In the genomic region with DNA sequence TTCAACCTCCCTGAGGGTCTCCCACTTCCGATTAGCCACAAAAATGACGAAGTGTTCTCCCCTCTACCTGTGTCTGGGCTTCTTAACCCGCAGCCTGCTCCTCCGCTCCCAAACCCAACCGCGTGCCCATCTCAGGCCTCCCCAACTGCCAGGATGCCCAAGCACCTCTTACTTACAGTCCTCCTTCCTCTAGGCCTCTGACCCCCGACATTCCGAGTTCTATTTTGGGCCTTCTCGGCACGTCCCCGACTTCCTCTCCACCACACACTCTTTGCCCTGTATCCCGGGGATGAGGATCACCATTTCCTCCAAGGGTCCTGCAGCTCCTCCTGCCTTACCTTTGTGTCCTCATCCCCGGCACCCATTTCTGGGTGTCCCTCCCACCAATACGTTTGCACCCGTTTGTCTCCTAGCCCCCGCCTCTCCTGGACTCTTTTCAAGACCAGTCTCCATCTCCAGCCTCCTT, we compare ENCODE assay signal across 8 cellular contexts. TPM values are rescaled to one million over a fixed set of nuclear protein-coding genes. Genes with fewer than 3 reads are reported as not detected.
DNase-seq lines count a peak whose midpoint lies in the region; ATAC-seq and TF ChIP-seq lines count a peak whose summit lies in the region.

No MANE protein-coding gene starts in this region.

- ATAC-seq in central memory CD8-positive, alpha-beta T cell (replicated peaks; ENCODE audit: extremely low read depth, poor library complexity, severe bottlenecking): no peak
- ATAC-seq in naive B cell (ENCODE audit: low read depth in 2 of 2) (no peak), foreskin keratinocyte (no peak), HG02798 (IDR thresholded peaks at IDR 0.05; ENCODE audit: poor library complexity, unreplicated experiment) (no peak)

- H3K27ac Mint-ChIP-seq in central memory CD8-positive, alpha-beta T cell (ENCODE audit: low read depth): peak overlapping the region; percentile 82
- H3K27ac Mint-ChIP-seq in naive B cell: peak overlapping the region; percentile 65 to 98 (median 94)

- no peak for DNase-seq in GM06990 (ENCODE audit: extremely low read depth, insufficient read length)
- peak; percentile 86 for DNase-seq in NCI-H1092 treated with DMSO at 0.1 percent for 48 hours (lab: John Stamatoyannopoulos, UW)
- DNase-seq in central memory CD8-positive, alpha-beta T cell (ENCODE audit: low spot score in 2 of 2): peak in 1 of 2 donors; percentile 40
- DNase-seq in naive B cell: no peak
- DNase-seq in NCI-H1436 treated with DMSO at 0.1 percent for 48 hours (lab: John Stamatoyannopoulos, UW): no peak
- no peak for DNase-seq in foreskin keratinocyte
- DNase-seq in GF-D8 (lab: John Stamatoyannopoulos, UW): no peak

- peaks cover 54% of the 10 kb centered on the region for H3K36me3 Mint-ChIP-seq in central memory CD8-positive, alpha-beta T cell (ENCODE audit: insufficient read depth)
- peaks cover 0 to 15% of the 10 kb centered on the region in 2 donors for H3K36me3 Mint-ChIP-seq in naive B cell

- TF ChIP-seq CTCF in GM06990 (IDR thresholded peaks at IDR 0.05; ENCODE audit: insufficient read depth, low read length, poor library complexity, severe bottlenecking) (no peak), foreskin keratinocyte (conservative IDR thresholded peaks at IDR 0.05) (no peak)

- H3K4me3 Mint-ChIP-seq in central memory CD8-positive, alpha-beta T cell: peak overlapping the region; percentile 88
- H3K4me3 Mint-ChIP-seq in naive B cell: peak overlapping the region; percentile 91 to 99 (median 96)

- no peaks in the 10 kb centered on the region for H3K4me1 ChIP-seq in foreskin keratinocyte

- peaks cover 38% of the 10 kb centered on the region for H3K36me3 ChIP-seq in GM06990 (ENCODE audit: control insufficient read depth, insufficient read depth, low read length)

- H3K27me3 ChIP-seq in GM06990 (replicated peaks; ENCODE audit: control insufficient read depth, insufficient read depth, low read length): no peaks in the 10 kb centered on the region
- H3K27me3 ChIP-seq in foreskin keratinocyte: no peaks in the 10 kb centered on the region

- no peaks in the 10 kb centered on the region for H3K27me3 Mint-ChIP-seq in central memory CD8-positive, alpha-beta T cell
- H3K27me3 Mint-ChIP-seq in naive B cell: no peaks in the 10 kb centered on the region

- no peaks in the 10 kb centered on the region for H3K9me3 Mint-ChIP-seq in central memory CD8-positive, alpha-beta T cell
- H3K9me3 Mint-ChIP-seq in naive B cell: no peaks in the 10 kb centered on the region

- peak overlapping the region; percentile 97 for H3K4me3 ChIP-seq in GM06990 (replicated peaks; ENCODE audit: low read depth, low read length)

- peaks cover 56% of the 10 kb centered on the region for H3K4me1 Mint-ChIP-seq in central memory CD8-positive, alpha-beta T cell
- H3K4me1 Mint-ChIP-seq in naive B cell: peaks cover 39 to 54% (median 49%) of the 10 kb centered on the region in 3 donors

- H3K27ac ChIP-seq in foreskin keratinocyte: no peak overlapping the region

RNA-seq across cellular contexts. Expression of a gene that starts 0.4 kb away (rescaled TPM):
- polyA plus RNA-seq in naive B cell (ENCODE audit: low read depth in 6 of 6) (10 to 100 TPM in 5 of 6 donors, 1 to 10 TPM in 1; 3.2 to 32.0 (median 22.8) TPM), foreskin keratinocyte (44.5 and 50.1 TPM in 2 replicates)
- total RNA-seq in foreskin keratinocyte: 51.0 and 59.8 TPM in 2 replicates

RNA-seq across cellular contexts. Expression of a gene that starts 1.9 kb away (rescaled TPM):
- 1,000 to 10,000 TPM; 1,822 to 2,570 (median 2,214) TPM for polyA plus RNA-seq in naive B cell (ENCODE audit: low read depth in 6 of 6)
- total RNA-seq in foreskin keratinocyte: 1,336 TPM in 2 replicates
- 2,195 and 2,324 TPM in 2 replicates for polyA plus RNA-seq in foreskin keratinocyte

RNA-seq across cellular contexts. Expression of a gene that starts 12.8 kb away (rescaled TPM):
- polyA plus RNA-seq in naive B cell (ENCODE audit: low read depth in 6 of 6) (1 to 10 TPM in 2 of 6 donors, under 1 TPM in 1, not detected in 3; 0.29 to 1.5 (median 1.1) TPM), foreskin keratinocyte (15.8 and 19.4 TPM in 2 replicates)
- total RNA-seq in foreskin keratinocyte: 12.3 and 16.4 TPM in 2 replicates

RNA-seq across cellular contexts. Expression of a gene that starts 19.8 kb away (rescaled TPM):
- 1 to 10 TPM in 5 of 6 donors, under 1 TPM in 1; 0.68 to 7.2 (median 3.0) TPM for polyA plus RNA-seq in naive B cell (ENCODE audit: low read depth in 6 of 6)
- total RNA-seq in foreskin keratinocyte: not detected in 2 replicates
- not detected in 2 replicates for polyA plus RNA-seq in foreskin keratinocyte

RNA-seq across cellular contexts. Expression of a gene that starts 26.1 kb away (rescaled TPM):
- polyA plus RNA-seq in naive B cell (ENCODE audit: low read depth in 6 of 6) (1 to 10 TPM in 5 of 6 donors, not detected in 1; 1.2 to 2.6 (median 1.7) TPM), foreskin keratinocyte (0.11 and 0.22 TPM in 2 replicates)
- 0.07 and 0.11 TPM in 2 replicates for total RNA-seq in foreskin keratinocyte
